1 cellular context compared by ENCODE assay signal in genomic region chr1:86823821-86824500, GRCh38.
TF ChIP-seq lines count a peak whose summit lies in the region.

No MANE protein-coding gene starts in this region.

TF ChIP-seq in A549, 52 proteins besides CTCF, POLR2A, EP300 and RAD21 (continued from another document):
- TF ChIP-seq HDAC2 (IDR thresholded peaks at IDR 0.05): no peak
- TF ChIP-seq NPAS2 (CRISPR knock-in tag; IDR thresholded peaks at IDR 0.05; ENCODE audit: borderline replicate concordance): no peak
- no peak for TF ChIP-seq HEYL (CRISPR knock-in tag; IDR thresholded peaks at IDR 0.05)
TF ChIP-seq in A549: peak in this region for 0.
